1 cellular context compared by ENCODE assay signal in the genomic region with DNA sequence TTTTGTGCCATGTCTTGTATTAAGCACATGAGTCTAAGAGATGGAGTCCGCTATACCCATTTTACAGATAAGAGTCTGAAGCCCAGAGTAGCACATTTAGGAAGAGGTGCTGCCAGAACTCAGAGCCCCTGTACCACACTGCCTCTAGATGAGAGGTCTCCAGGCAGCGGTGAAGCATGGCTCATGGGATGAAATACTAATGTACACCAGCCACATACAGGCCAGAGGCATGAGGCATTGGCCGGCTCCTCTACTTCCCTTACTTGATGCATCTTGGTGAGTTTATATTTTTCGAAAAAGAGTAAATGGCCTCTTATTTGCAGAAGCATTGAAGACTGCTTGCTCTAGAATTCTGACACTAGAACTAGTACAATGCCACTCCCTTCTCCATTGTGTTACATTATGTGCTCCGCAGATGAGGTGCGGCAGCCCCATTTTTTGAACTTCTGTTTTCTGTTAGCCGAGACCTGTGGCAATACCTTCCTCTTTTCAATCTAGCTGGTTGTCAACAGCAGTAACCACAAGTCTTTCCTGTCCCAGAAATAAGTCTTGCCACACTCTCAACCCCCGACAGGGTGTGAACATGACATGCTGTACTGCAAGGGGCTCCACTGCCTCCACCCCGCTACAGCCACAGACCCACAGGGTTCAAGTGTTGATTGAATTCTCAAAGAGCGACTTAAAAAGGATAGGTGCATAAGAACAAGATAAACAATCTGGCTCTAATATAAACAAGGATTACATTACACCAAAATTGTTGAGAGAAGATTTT.
TF ChIP-seq lines count a peak whose summit lies in the region.

No MANE protein-coding gene starts in this region.

TF ChIP-seq in GM12878, 131 proteins besides CTCF, POLR2A, EP300 and RAD21 (continued from another document):
- TF ChIP-seq, protein P1, sequence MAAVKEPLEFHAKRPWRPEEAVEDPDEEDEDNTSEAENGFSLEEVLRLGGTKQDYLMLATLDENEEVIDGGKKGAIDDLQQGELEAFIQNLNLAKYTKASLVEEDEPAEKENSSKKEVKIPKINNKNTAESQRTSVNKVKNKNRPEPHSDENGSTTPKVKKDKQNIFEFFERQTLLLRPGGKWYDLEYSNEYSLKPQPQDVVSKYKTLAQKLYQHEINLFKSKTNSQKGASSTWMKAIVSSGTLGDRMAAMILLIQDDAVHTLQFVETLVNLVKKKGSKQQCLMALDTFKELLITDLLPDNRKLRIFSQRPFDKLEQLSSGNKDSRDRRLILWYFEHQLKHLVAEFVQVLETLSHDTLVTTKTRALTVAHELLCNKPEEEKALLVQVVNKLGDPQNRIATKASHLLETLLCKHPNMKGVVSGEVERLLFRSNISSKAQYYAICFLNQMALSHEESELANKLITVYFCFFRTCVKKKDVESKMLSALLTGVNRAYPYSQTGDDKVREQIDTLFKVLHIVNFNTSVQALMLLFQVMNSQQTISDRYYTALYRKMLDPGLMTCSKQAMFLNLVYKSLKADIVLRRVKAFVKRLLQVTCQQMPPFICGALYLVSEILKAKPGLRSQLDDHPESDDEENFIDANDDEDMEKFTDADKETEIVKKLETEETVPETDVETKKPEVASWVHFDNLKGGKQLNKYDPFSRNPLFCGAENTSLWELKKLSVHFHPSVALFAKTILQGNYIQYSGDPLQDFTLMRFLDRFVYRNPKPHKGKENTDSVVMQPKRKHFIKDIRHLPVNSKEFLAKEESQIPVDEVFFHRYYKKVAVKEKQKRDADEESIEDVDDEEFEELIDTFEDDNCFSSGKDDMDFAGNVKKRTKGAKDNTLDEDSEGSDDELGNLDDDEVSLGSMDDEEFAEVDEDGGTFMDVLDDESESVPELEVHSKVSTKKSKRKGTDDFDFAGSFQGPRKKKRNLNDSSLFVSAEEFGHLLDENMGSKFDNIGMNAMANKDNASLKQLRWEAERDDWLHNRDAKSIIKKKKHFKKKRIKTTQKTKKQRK (IDR thresholded peaks at IDR 0.05; ENCODE audit: low read depth, low read length), result no peak
- no peak; the same call in 1 of the 2 replicates for TF ChIP-seq RAD51 (IDR thresholded peaks at IDR 0.05)
- no peak for TF ChIP-seq SIN3A (IDR thresholded peaks at IDR 0.05; ENCODE audit: low read depth, low read length)
- TF ChIP-seq MYB (IDR thresholded peaks at IDR 0.05; ENCODE audit: borderline replicate concordance, low read depth, low read length), result no peak
- peak; percentile 84; the same call in 1 of the 2 replicates for TF ChIP-seq TBL1XR1 (IDR thresholded peaks at IDR 0.05; ENCODE audit: low read depth, low read length)
- TF ChIP-seq POLR2AphosphoS2 (IDR thresholded peaks at IDR 0.05; ENCODE audit: low read depth, low read length), result no peak
- no peak for TF ChIP-seq E4F1 (IDR thresholded peaks at IDR 0.05; ENCODE audit: borderline replicate concordance, partially characterized antibody)
- TF ChIP-seq ZSCAN29 (IDR thresholded peaks at IDR 0.05), result no peak
- no peak for TF ChIP-seq SREBF1 (IDR thresholded peaks at IDR 0.05; ENCODE audit: low read length)
- TF ChIP-seq GATAD2B (conservative IDR thresholded peaks at IDR 0.05; ENCODE audit: low read depth), result 0 out of 2 replicates have a peak, but pooled peaks have one; percentile 54
- TF ChIP-seq, protein P2, sequence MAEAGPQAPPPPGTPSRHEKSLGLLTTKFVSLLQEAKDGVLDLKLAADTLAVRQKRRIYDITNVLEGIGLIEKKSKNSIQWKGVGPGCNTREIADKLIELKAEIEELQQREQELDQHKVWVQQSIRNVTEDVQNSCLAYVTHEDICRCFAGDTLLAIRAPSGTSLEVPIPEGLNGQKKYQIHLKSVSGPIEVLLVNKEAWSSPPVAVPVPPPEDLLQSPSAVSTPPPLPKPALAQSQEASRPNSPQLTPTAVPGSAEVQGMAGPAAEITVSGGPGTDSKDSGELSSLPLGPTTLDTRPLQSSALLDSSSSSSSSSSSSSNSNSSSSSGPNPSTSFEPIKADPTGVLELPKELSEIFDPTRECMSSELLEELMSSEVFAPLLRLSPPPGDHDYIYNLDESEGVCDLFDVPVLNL (IDR thresholded peaks at IDR 0.05; ENCODE audit: low read depth, low read length), result no peak
